In genomic region chr15:29528276-29528675, GRCh38 we compare ENCODE assay signal across 18 cellular contexts.
"Had no signal": no experiment of that assay in that cellular context is flagged by ENCODE, and none has a peak within 500 bp of the region (broad histone marks: within the 10 kb centered on the region; RNA-seq: fewer than 3 reads in every experiment).

No MANE protein-coding gene starts in this region.

- ATAC-seq: activated CD8-positive, alpha-beta T cell treated with anti-CD3 and anti-CD28 coated beads, Interleukin-2, amount 10 ng/mL, durations not matched to agents 7 days and 5 days; activated naive CD8-positive, alpha-beta T cell treated with anti-CD3 and anti-CD28 coated beads, Interleukin-2, amount 50 U/mL, for 24 hours; gastrocnemius medialis; lower lobe of right lung; natural killer cell; pancreas; sciatic nerve; stimulated activated effector memory CD8-positive, alpha-beta T cell treated with anti-CD3 and anti-CD28 coated beads, Interleukin-12 subunit alpha, Interleukin-12 subunit beta, amount 100 ng/mL, for 72 hours had no signal

- DNase-seq: activated CD4-positive, alpha-beta T cell treated with anti-CD3 and anti-CD28 coated beads, Interleukin-2, amount 10 ng/mL, durations not matched to agents 7 days and 5 days; activated CD4-positive, CD25-positive, alpha-beta regulatory T cell; activated CD8-positive, alpha-beta T cell treated with anti-CD3 and anti-CD28 coated beads, Interleukin-2, amount 10 ng/mL, durations not matched to agents 7 days and 5 days; activated naive CD4-positive, alpha-beta T cell treated with anti-CD3 and anti-CD28 coated beads for 36 hours; activated naive CD8-positive, alpha-beta T cell treated with anti-CD3 and anti-CD28 coated beads, Interleukin-2, amount 50 U/mL, for 24 hours; activated T-cell treated with anti-CD3 and anti-CD28 coated beads, Interleukin-2, amount 50 U/mL, for 24 hours; central memory CD4-positive, alpha-beta T cell; erythroblast; gastrocnemius medialis; head of caudate nucleus; lower lobe of right lung; natural killer cell; pancreas; stimulated activated CD4-positive, alpha-beta T cell treated with anti-CD3 and anti-CD28 coated beads, Interleukin-4, amount 100 ng/mL, for 24 hours; stomach; upper lobe of left lung had no signal
